24 cellular contexts compared by ENCODE assay signal in genomic region chr10:86085686-86086085, GRCh38.
DNase-seq lines count a peak whose midpoint lies in the region; ATAC-seq and TF ChIP-seq lines count a peak whose summit lies in the region.
"Had no signal": no experiment of that assay in that cellular context is flagged by ENCODE, and none has a peak within 500 bp of the region (broad histone marks: within the 10 kb centered on the region; RNA-seq: fewer than 3 reads in every experiment).

No MANE protein-coding gene starts in this region.

- no peaks in the 10 kb centered on the region for H3K36me3 ChIP-seq in spleen
- no peaks in the 10 kb centered on the region for H3K36me3 ChIP-seq in left lung

- WGBS in right cardiac atrium: 87% methylated on average over 5 of the region's 5 CpGs
- WGBS in spleen, 5 donors: 75 to 92% (median 80%) methylated on average over 4 to 5 of the region's 5 CpGs

- H3K4me3 ChIP-seq in right cardiac atrium (ENCODE audit: low read length) (no peak overlapping the region), spleen (no peak overlapping the region), left lung (no peak overlapping the region)

- peak; percentile 5 for DNase-seq in Right ventricle myocardium inferior (ENCODE audit: missing footprints)
- no peak for DNase-seq in right cardiac atrium
- peak; percentile 27 for DNase-seq in islet precursor cell
- peak; percentile 35 for DNase-seq in spleen
- DNase-seq in H4 (ENCODE audit: low spot score): no peak
- no peak for DNase-seq in left lung
- DNase-seq in NCI-H2029 treated with DMSO at 0.1 percent for 48 hours (lab: John Stamatoyannopoulos, UW): no peak
- DNase-seq: 8988T, ACHN, BE2C, Calu3, DND-41, GOT3, KBM-7, MV-4-11, NCI-H1105, NCI-H1436 treated with DMSO at 0.1 percent for 48 hours, NCI-H187 treated with DMSO at 0.1 percent for 48 hours, NCI-H2107, NCI-H524, NCI-H748 treated with DMSO at 0.1 percent for 48 hours, PC-3 had no signal

- no peak for ATAC-seq in Right ventricle myocardium inferior
- no peak for ATAC-seq in right cardiac atrium
- ATAC-seq in left lung: no peak
- no peak for ATAC-seq in GM18517 (IDR thresholded peaks at IDR 0.05; ENCODE audit: unreplicated experiment)
- ATAC-seq: HCT116, PC-3 had no signal

- H3K27me3 ChIP-seq in right cardiac atrium (ENCODE audit: control insufficient read depth, insufficient read depth) (no peaks in the 10 kb centered on the region), spleen (replicated peaks in 1 of 7) (peaks cover 0 to 81% (median 0%) of the 10 kb centered on the region in 7 donors), left lung (peaks cover 0 to 4% of the 10 kb centered on the region in 2 donors)
- H3K27me3 ChIP-seq: BE2C had no signal

- H3K27ac ChIP-seq in right cardiac atrium (ENCODE audit: low read length) (no peak overlapping the region), spleen (no peak overlapping the region), left lung (no peak overlapping the region)

- no peak for TF ChIP-seq POLR2A in spleen (IDR thresholded peaks at IDR 0.05)

- H3K9me3 ChIP-seq in right cardiac atrium (ENCODE audit: control insufficient read depth, low read length): no peaks in the 10 kb centered on the region
- no peaks in the 10 kb centered on the region for H3K9me3 ChIP-seq in spleen
- H3K9me3 ChIP-seq in left lung: no peaks in the 10 kb centered on the region
- H3K9me3 ChIP-seq: BE2C had no signal

- intact Hi-C loops in Right ventricle myocardium inferior (cut with DNase I): no loop called here
- intact Hi-C loops in right cardiac atrium (cut with DNase I): no loop called here
- intact Hi-C loops in spleen (cut with DNase I; ENCODE audit: low total_unique reads): no loop called here
- intact Hi-C loops in left lung (cut with DNase I): no loop called here

- TF ChIP-seq CTCF in spleen (IDR thresholded peaks at IDR 0.05 in 8 of 11, conservative IDR thresholded peaks at IDR 0.05 in 3 of 11) (no peak), left lung (IDR thresholded peaks at IDR 0.05) (no peak)

- H3K4me1 ChIP-seq in right cardiac atrium (ENCODE audit: control insufficient read depth, insufficient read depth, low read length) (no peaks in the 10 kb centered on the region), spleen (no peaks in the 10 kb centered on the region), left lung (no peaks in the 10 kb centered on the region)
- H3K4me1 ChIP-seq: BE2C had no signal

Comparison
In these comparisons a context has a peak if more than half of its experiments do, and no peak if none do; other contexts are left out.
1. DNase-seq: peak in Right ventricle myocardium inferior (single experiment), islet precursor cell (single experiment) and spleen (single experiment); none in right cardiac atrium (0 of 3), H4 (single experiment), left lung (0 of 2) and NCI-H2029 treated with DMSO at 0.1 percent for 48 hours (single experiment).